ENCODE assay signal across 9 cellular contexts in the genomic region with DNA sequence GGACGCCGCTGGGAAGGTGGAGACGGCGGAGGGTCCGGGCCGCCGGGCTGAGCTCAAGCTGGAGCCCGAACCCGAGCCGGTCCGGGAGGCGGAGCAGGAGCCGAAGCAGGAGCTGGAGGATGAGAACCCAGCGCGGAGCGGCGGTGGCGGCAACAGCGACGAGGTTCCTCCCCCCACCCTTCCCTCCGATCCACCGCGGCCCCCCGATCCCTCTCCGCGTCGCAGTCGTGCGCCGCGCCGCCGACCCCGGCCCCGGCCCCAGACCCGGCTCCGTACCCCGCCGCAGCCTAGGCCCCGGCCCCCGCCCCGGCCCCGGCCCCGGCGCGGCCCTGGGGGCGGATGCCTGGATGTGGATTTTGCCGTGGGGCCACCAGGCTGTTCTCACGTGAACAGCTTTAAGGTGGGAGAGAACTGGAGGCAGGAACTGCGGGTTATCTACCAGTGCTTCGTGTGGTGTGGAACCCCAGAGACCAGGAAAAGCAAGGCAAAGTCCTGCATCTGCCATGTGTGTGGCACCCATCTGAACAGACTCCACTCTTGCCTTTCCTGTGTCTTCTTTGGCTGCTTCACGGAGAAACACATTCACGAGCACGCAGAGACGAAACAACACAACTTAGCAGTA. TPM values are rescaled to one million over a fixed set of nuclear protein-coding genes. Genes with fewer than 3 reads are reported as not detected.
DNase-seq lines count a peak whose midpoint lies in the region; ATAC-seq and TF ChIP-seq lines count a peak whose summit lies in the region.
"Had no signal": no experiment of that assay in that cellular context is flagged by ENCODE, and none has a peak within 500 bp of the region (broad histone marks: within the 10 kb centered on the region; RNA-seq: fewer than 3 reads in every experiment).

No MANE protein-coding gene starts in this region.

- peaks cover 15% of the 10 kb centered on the region for H3K4me1 Mint-ChIP-seq in endothelial cell (ENCODE audit: unreplicated experiment)
- H3K4me1 Mint-ChIP-seq in naive thymus-derived CD4-positive, alpha-beta T cell, result peaks cover 7 to 51% (median 41%) of the 10 kb centered on the region in 7 donors

- ATAC-seq in Panc1, result peak; percentile 39; the same call in 1 of the 2 replicates
- peak; percentile 13 for ATAC-seq in naive thymus-derived CD4-positive, alpha-beta T cell
- ATAC-seq in HG02678 (IDR thresholded peaks at IDR 0.05; ENCODE audit: unreplicated experiment), result no peak

- no peak for TF ChIP-seq CTCF in Panc1 (IDR thresholded peaks at IDR 0.05)
- TF ChIP-seq CTCF in endothelial cell (IDR thresholded peaks at IDR 0.05; ENCODE audit: unreplicated experiment), result no peak

- H3F3A ChIP-seq in GM23248 (ENCODE audit: insufficient read depth), result no peaks in the 10 kb centered on the region

- H3K4me2 ChIP-seq in BLaER1 (peak overlapping the region; percentile 78), GM23248 (ENCODE audit: unreplicated experiment) (peak overlapping the region; percentile 76)

- peak overlapping the region; percentile 73 for H3K9ac ChIP-seq in BLaER1
- H3K9ac ChIP-seq in GM23248, result peak overlapping the region; percentile 82

- in situ Hi-C loops in GM23248 (cut with MboI) (no loop called here), Panc1 (cut with HindIII; ENCODE audit: low pct_unique_long_range_greater_than_20kb, low sequenced_read_pairs) (no loop called here)

- 22 to 51% methylated on average over 6 to 16 of the region's 55 CpGs for WGBS in GM23248 (ENCODE audit: low coverage in 1 of 2, low lambda C conversion rate in 2 of 2, missing lambda C conversion rate in 2 of 2), 2 experiments

- peaks cover 3% of the 10 kb centered on the region for H3K27me3 Mint-ChIP-seq in endothelial cell (ENCODE audit: unreplicated experiment)
- no peaks in the 10 kb centered on the region for H3K27me3 Mint-ChIP-seq in naive thymus-derived CD4-positive, alpha-beta T cell

- H3K9me3 ChIP-seq in BLaER1 (no peaks in the 10 kb centered on the region), GM23248 (ENCODE audit: low read depth) (no peaks in the 10 kb centered on the region), Panc1 (ENCODE audit: control insufficient read depth, insufficient read depth, low read depth, low read length) (no peaks in the 10 kb centered on the region)
- no peaks in the 10 kb centered on the region for H3K9me3 ChIP-seq in naive thymus-derived CD4-positive, alpha-beta T cell (ENCODE audit: control insufficient read depth in 2 of 3, low read length in 3 of 3)

- H3K4me3 Mint-ChIP-seq in endothelial cell (ENCODE audit: unreplicated experiment), result peak overlapping the region; percentile 90
- H3K4me3 Mint-ChIP-seq in naive thymus-derived CD4-positive, alpha-beta T cell, result peak overlapping the region; percentile 81 to 91 (median 86)

- intact Hi-C loops in Panc1 (cut with micrococcal nuclease; ENCODE audit: unreplicated experiment), result no loop called here
- intact Hi-C loops in naive thymus-derived CD4-positive, alpha-beta T cell (cut with micrococcal nuclease), result loop anchor here (1.0 to 10.0 kb wide), 8 partner anchors 43 to 1518 kb away; a partner anchor contains a TSS

- H3K9me3 Mint-ChIP-seq in endothelial cell (ENCODE audit: unreplicated experiment), result no peaks in the 10 kb centered on the region
- no peaks in the 10 kb centered on the region for H3K9me3 Mint-ChIP-seq in naive thymus-derived CD4-positive, alpha-beta T cell

- H4K20me1 ChIP-seq in BLaER1 (peaks cover 8% of the 10 kb centered on the region; the same call in 1 of the 2 replicates), GM23248 (ENCODE audit: insufficient read depth) (no peaks in the 10 kb centered on the region)

- H3K9me2 ChIP-seq in GM23248 (ENCODE audit: insufficient read depth), result no peaks in the 10 kb centered on the region

- no peaks in the 10 kb centered on the region for H3K36me3 Mint-ChIP-seq in endothelial cell (ENCODE audit: low read depth, unreplicated experiment)
- peaks cover 0 to 5% (median 0%) of the 10 kb centered on the region in 5 donors for H3K36me3 Mint-ChIP-seq in naive thymus-derived CD4-positive, alpha-beta T cell

- BruUV-seq in Panc1 (replicated peaks; lab: Mats Ljungman, UMichigan), result no TSS peak

- H3K4me3 ChIP-seq in BLaER1, result peak overlapping the region; percentile 71
- peak overlapping the region; percentile 82 for H3K4me3 ChIP-seq in GM23248
- H3K4me3 ChIP-seq in Panc1 (ENCODE audit: low read depth in 2 of 2, low read length in 2 of 2), result peak overlapping the region; percentile 60 to 65
- H3K4me3 ChIP-seq in naive thymus-derived CD4-positive, alpha-beta T cell (ENCODE audit: low read length), result peak overlapping the region; percentile 51

- H3K4me1 ChIP-seq in BLaER1 (peaks cover 40% of the 10 kb centered on the region; the same call in 1 of the 2 replicates), GM23248 (ENCODE audit: insufficient read depth) (0 out of 2 replicates have a peak, but pooled peaks cover 6% of the 10 kb centered on the region), Panc1 (ENCODE audit: control insufficient read depth, insufficient read depth, low read length) (no peaks in the 10 kb centered on the region; the same call in 1 of the 2 replicates)
- peaks cover 10 to 19% of the 10 kb centered on the region in 2 donors for H3K4me1 ChIP-seq in naive thymus-derived CD4-positive, alpha-beta T cell (ENCODE audit: control insufficient read depth in 2 of 2, insufficient read depth in 2 of 2, low read length in 2 of 2)

- peak overlapping the region; percentile 18 for H3K27ac Mint-ChIP-seq in endothelial cell (ENCODE audit: unreplicated experiment)
- H3K27ac Mint-ChIP-seq in naive thymus-derived CD4-positive, alpha-beta T cell, result peak overlapping the region; percentile 40 to 89 (median 72)

- no peaks in the 10 kb centered on the region for H3K36me3 ChIP-seq in BLaER1
- H3K36me3 ChIP-seq in GM23248 (ENCODE audit: low read depth), result no peaks in the 10 kb centered on the region
- H3K36me3 ChIP-seq in Panc1 (ENCODE audit: control insufficient read depth, insufficient read depth, low read length), result no peaks in the 10 kb centered on the region
- no peaks in the 10 kb centered on the region for H3K36me3 ChIP-seq in naive thymus-derived CD4-positive, alpha-beta T cell (ENCODE audit: control insufficient read depth in 2 of 3, insufficient read depth in 3 of 3, low read length in 3 of 3)

- H3K79me2 ChIP-seq in GM23248 (ENCODE audit: insufficient read depth), result 0 out of 2 replicates have a peak, but pooled peaks cover 9% of the 10 kb centered on the region

- CTCF ChIA-PET in Panc1 (lab: Charles Lee), result interaction anchor here (0.5 to 0.8 kb wide), 2 partner anchors 11 to 75 kb away, joined by 3 to 5 read pairs; no protein-coding TSS in a partner anchor
- CTCF ChIA-PET in naive thymus-derived CD4-positive, alpha-beta T cell (lab: Charles Lee), result interaction anchor here (0.9 to 1.3 kb wide), 2 partner anchors 37 to 42 kb away, joined by 3 to 5 read pairs; a partner anchor contains a TSS

- H3K27me3 ChIP-seq in BLaER1, result peaks cover 34% of the 10 kb centered on the region
- H3K27me3 ChIP-seq in GM23248 (replicated peaks; ENCODE audit: insufficient read depth), result no peaks in the 10 kb centered on the region
- no peaks in the 10 kb centered on the region for H3K27me3 ChIP-seq in Panc1 (ENCODE audit: control insufficient read depth, insufficient read depth, low read length)
- H3K27me3 ChIP-seq in naive thymus-derived CD4-positive, alpha-beta T cell (ENCODE audit: control insufficient read depth in 2 of 2, insufficient read depth in 2 of 2, low read length in 2 of 2), result no peaks in the 10 kb centered on the region

- peak overlapping the region; percentile 92 for H2AFZ ChIP-seq in GM23248

- H3K27ac ChIP-seq in BLaER1 (peak overlapping the region; percentile 64; the same call in 1 of the 2 replicates), GM23248 (peak overlapping the region; percentile 84; the same call in 1 of the 2 replicates), Panc1 (ENCODE audit: low read length) (peak overlapping the region; percentile 74; the same call in 1 of the 2 replicates)
- peak overlapping the region; percentile 65 for H3K27ac ChIP-seq in naive thymus-derived CD4-positive, alpha-beta T cell (ENCODE audit: low read depth, low read length)

- peak; percentile 16 for DNase-seq in GM23248
- DNase-seq in Panc1 (ENCODE audit: low read depth, low spot score), result no peak
- no peak for DNase-seq in endothelial cell (ENCODE audit: low spot score)
- DNase-seq in naive thymus-derived CD4-positive, alpha-beta T cell, result peak in 2 of 9 donors; percentile 8 to 14
- no peak for DNase-seq in cerebellar cortex (ENCODE audit: low spot score)
- no peak for DNase-seq in activated effector memory CD4-positive, alpha-beta T cell treated with anti-CD3 and anti-CD28 coated beads, Interleukin-2, amount 50 U/mL, for 16 hours

- POLR2A ChIA-PET in Panc1 (lab: Charles Lee), result no interaction called here
- POLR2A ChIA-PET in naive thymus-derived CD4-positive, alpha-beta T cell (lab: Charles Lee), result no interaction called here

RNA-seq across cellular contexts. Expression of a gene that starts 0.5 kb away (rescaled TPM):
- 1.2 and 2.8 TPM in 2 replicates for total RNA-seq in GM23248 (2014; rRNA removed; shearing (Covaris generic))
- polyA plus RNA-seq in GM23248 (2016; fragmentation: Nextera tagmentation; extraction: Ambion mirVana), result 0.28 and 0.31 TPM in 2 replicates
- total RNA-seq in Panc1 (2021; ENCODE audit: unreplicated experiment) (3.1 TPM), endothelial cell (ENCODE audit: unreplicated experiment) (6.6 TPM)
- 4.2 TPM for polyA plus RNA-seq in Panc1 (2012; ENCODE audit: insufficient read length)
- total RNA-seq in naive thymus-derived CD4-positive, alpha-beta T cell, result 1 to 10 TPM; 1.8 to 9.4 (median 3.8) TPM
- 1 to 10 TPM in 1 of 2 donors, under 1 TPM in 1; 0.97 to 1.2 TPM for polyA plus RNA-seq in naive thymus-derived CD4-positive, alpha-beta T cell

RNA-seq across cellular contexts. Expression of a gene that starts 42.6 kb away (rescaled TPM):
- total RNA-seq in GM23248 (2014; rRNA removed; shearing (Covaris generic)), result 2.9 and 4.6 TPM in 2 replicates
- 1.8 and 2.0 TPM in 2 replicates for polyA plus RNA-seq in GM23248 (2016; fragmentation: Nextera tagmentation; extraction: Ambion mirVana)
- total RNA-seq in Panc1 (2021; ENCODE audit: unreplicated experiment) (23.6 TPM), endothelial cell (ENCODE audit: unreplicated experiment) (5.7 TPM)
- 6.7 TPM for polyA plus RNA-seq in Panc1 (2012; ENCODE audit: insufficient read length)
- 1 to 10 TPM; 2.8 to 3.9 (median 3.8) TPM for total RNA-seq in naive thymus-derived CD4-positive, alpha-beta T cell
- polyA plus RNA-seq in naive thymus-derived CD4-positive, alpha-beta T cell, result 1 to 10 TPM in 1 of 2 donors, under 1 TPM in 1; 0.50 to 1.3 TPM

RNA-seq across cellular contexts. Expression of a gene that starts 50.7 kb away (rescaled TPM):
- total RNA-seq in GM23248 (2014; rRNA removed; shearing (Covaris generic)), result not detected in 2 replicates
- not detected in 2 replicates for polyA plus RNA-seq in GM23248 (2016; fragmentation: Nextera tagmentation; extraction: Ambion mirVana)
- total RNA-seq in Panc1 (2021; ENCODE audit: unreplicated experiment) (not detected), endothelial cell (ENCODE audit: unreplicated experiment) (not detected)
- polyA plus RNA-seq in Panc1 (2012; ENCODE audit: insufficient read length), result not detected
- not detected for total RNA-seq in naive thymus-derived CD4-positive, alpha-beta T cell
- not detected for polyA plus RNA-seq in naive thymus-derived CD4-positive, alpha-beta T cell
- total RNA-seq: pulmonary artery endothelial cell had no signal
